ENCODE assay signal across 1 cellular context in the genomic region with DNA sequence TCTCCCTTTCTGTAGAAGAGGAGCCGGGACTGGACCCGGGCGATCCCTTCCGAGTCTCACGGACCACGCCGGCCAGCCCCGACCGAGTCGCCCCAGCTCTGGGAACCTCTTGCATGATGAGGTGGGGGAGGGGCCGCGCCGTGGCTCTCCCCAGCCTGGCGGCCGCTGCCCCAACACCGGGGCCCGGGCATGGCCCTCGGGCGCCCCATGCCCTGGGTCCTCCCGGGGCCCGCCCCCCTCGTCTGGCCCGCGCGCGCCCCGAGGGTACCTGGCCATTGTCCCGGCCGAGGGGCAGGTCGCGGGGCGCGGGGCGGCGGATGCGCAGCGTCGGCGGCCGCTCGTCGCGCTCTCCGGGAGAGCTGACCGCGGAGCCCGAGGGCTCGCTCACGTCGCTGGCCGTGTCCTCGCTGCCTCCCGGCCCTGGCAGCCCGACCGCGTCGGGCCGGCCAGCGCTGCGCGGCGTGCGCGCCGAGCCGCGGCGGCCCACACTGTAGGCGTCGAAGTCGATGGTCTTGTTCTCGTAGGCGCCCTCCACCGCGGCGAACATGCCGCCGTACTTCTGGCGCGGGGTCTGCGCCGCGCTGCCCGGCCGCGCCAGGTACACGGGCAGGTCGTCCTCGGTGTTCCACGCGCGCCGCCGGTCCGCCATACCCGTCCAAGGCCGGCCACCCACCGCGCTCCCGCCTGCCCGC.
TF ChIP-seq lines count a peak whose summit lies in the region.

No MANE protein-coding gene starts in this region.

TF ChIP-seq in IMR-90, 13 proteins besides CTCF, POLR2A, EP300 and RAD21:
- TF ChIP-seq BHLHE40 (IDR thresholded peaks at IDR 0.05; ENCODE audit: low read depth, low read length), result no peak
- no peak for TF ChIP-seq MAZ (IDR thresholded peaks at IDR 0.05; ENCODE audit: borderline replicate concordance, low read depth, low read length)
- no peak for TF ChIP-seq MXI1 (IDR thresholded peaks at IDR 0.05; ENCODE audit: borderline replicate concordance, low read depth, low read length)
- TF ChIP-seq USF2 (IDR thresholded peaks at IDR 0.05; ENCODE audit: low read depth, low read length), result no peak
- TF ChIP-seq CHD1 (IDR thresholded peaks at IDR 0.05; ENCODE audit: low read depth, low read length), result no peak
- no peak for TF ChIP-seq NFE2L2 (IDR thresholded peaks at IDR 0.05; ENCODE audit: low read depth, low read length)
- TF ChIP-seq RCOR1 (IDR thresholded peaks at IDR 0.05; ENCODE audit: insufficient replicate concordance, low read length), result no peak
- TF ChIP-seq, protein P1, sequence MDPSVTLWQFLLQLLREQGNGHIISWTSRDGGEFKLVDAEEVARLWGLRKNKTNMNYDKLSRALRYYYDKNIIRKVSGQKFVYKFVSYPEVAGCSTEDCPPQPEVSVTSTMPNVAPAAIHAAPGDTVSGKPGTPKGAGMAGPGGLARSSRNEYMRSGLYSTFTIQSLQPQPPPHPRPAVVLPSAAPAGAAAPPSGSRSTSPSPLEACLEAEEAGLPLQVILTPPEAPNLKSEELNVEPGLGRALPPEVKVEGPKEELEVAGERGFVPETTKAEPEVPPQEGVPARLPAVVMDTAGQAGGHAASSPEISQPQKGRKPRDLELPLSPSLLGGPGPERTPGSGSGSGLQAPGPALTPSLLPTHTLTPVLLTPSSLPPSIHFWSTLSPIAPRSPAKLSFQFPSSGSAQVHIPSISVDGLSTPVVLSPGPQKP (IDR thresholded peaks at IDR 0.05; ENCODE audit: borderline replicate concordance, low read depth, low read length), result no peak
